ENCODE assay signal across 1 cellular context in genomic region chr3:72665701-72666443, GRCh38.
TF ChIP-seq lines count a peak whose summit lies in the region.

No MANE protein-coding gene starts in this region.

TF ChIP-seq in IMR-90, 13 proteins besides CTCF, POLR2A, EP300 and RAD21 (continued from another document):
- no peak for TF ChIP-seq ELK1 (IDR thresholded peaks at IDR 0.05; ENCODE audit: borderline replicate concordance, low read depth, low read length)
